Comparison of ENCODE assay signal across 1 cellular context in genomic region chr2:199850718-199851498, GRCh38.
A peak's percentile ranks its signal among the peaks of the same experiment; 100 is the strongest.
TF ChIP-seq lines count a peak whose summit lies in the region.

TSS of gene FTCDNL1 (minus strand) at chr2:199851192. CDS start at chr2:199848962, 2,230 bp downstream.

TF ChIP-seq in K562, 482 proteins besides CTCF, POLR2A, EP300 and RAD21 (continued from another document and continues in another):
- no peak for TF ChIP-seq ZBTB40 (IDR thresholded peaks at IDR 0.05)
- TF ChIP-seq ZBTB40 (CRISPR knock-in tag; IDR thresholded peaks at IDR 0.05), result no peak
- no peak for TF ChIP-seq ERF (CRISPR knock-in tag; IDR thresholded peaks at IDR 0.05)
- no peak for TF ChIP-seq ATF4 (CRISPR knock-in tag; IDR thresholded peaks at IDR 0.05)
- TF ChIP-seq ZNF282 (CRISPR knock-in tag; IDR thresholded peaks at IDR 0.05), result no peak
- no peak for TF ChIP-seq ZNF134 (CRISPR knock-in tag; conservative IDR thresholded peaks at IDR 0.05)
- no peak for TF ChIP-seq CHD7 (IDR thresholded peaks at IDR 0.05; ENCODE audit: low read depth, low read length)
- no peak for TF ChIP-seq ZNF280A (IDR thresholded peaks at IDR 0.05; ENCODE audit: low read depth, partially characterized antibody)
- TF ChIP-seq SRSF1 (IDR thresholded peaks at IDR 0.05; ENCODE audit: low read depth, low read length), result no peak
- no peak for TF ChIP-seq HDAC3 (IDR thresholded peaks at IDR 0.05; ENCODE audit: borderline replicate concordance, partially characterized antibody)
- no peak for TF ChIP-seq CBFA2T3 (IDR thresholded peaks at IDR 0.05)
- TF ChIP-seq PHF8 (IDR thresholded peaks at IDR 0.05; ENCODE audit: borderline replicate concordance, low read length), result peak; percentile 73; the same call in 1 of the 2 replicates
- no peak for TF ChIP-seq LARP7 (IDR thresholded peaks at IDR 0.05)
- TF ChIP-seq ZNF766 (CRISPR knock-in tag; conservative IDR thresholded peaks at IDR 0.05), result 0 out of 2 replicates have a peak, but pooled peaks have one; percentile 34
- TF ChIP-seq TRIM25 (IDR thresholded peaks at IDR 0.05; ENCODE audit: borderline replicate concordance), result no peak
- no peak for TF ChIP-seq ZC3H11A (IDR thresholded peaks at IDR 0.05; ENCODE audit: low read depth, low read length)
- TF ChIP-seq FOXJ2 (tag; IDR thresholded peaks at IDR 0.05), result no peak
- peak; percentile 61 for TF ChIP-seq MAX (CRISPR knock-in tag; IDR thresholded peaks at IDR 0.05)
- no peak for TF ChIP-seq KLF13 (tag; IDR thresholded peaks at IDR 0.05; ENCODE audit: borderline replicate concordance, low read depth)
- no peak for TF ChIP-seq RFX1 (IDR thresholded peaks at IDR 0.05)
- TF ChIP-seq ZBTB2 (IDR thresholded peaks at IDR 0.05), result peak; percentile 41; the same call in 1 of the 2 replicates
- TF ChIP-seq ZNF23 (CRISPR knock-in tag; IDR thresholded peaks at IDR 0.05), result no peak
- TF ChIP-seq KDM2B (CRISPR knock-in tag; IDR thresholded peaks at IDR 0.05), result no peak
- no peak for TF ChIP-seq SMARCB1 (IDR thresholded peaks at IDR 0.05; ENCODE audit: insufficient read length, low read depth)
- peak; percentile 47 for TF ChIP-seq ZFX (CRISPR knock-in tag; IDR thresholded peaks at IDR 0.05)
- no peak for TF ChIP-seq MIER1 (IDR thresholded peaks at IDR 0.05; ENCODE audit: low read depth)
- no peak for TF ChIP-seq NR2F6 (CRISPR knock-in tag; IDR thresholded peaks at IDR 0.05)
